ENCODE assay signal across 27 cellular contexts in the genomic region with DNA sequence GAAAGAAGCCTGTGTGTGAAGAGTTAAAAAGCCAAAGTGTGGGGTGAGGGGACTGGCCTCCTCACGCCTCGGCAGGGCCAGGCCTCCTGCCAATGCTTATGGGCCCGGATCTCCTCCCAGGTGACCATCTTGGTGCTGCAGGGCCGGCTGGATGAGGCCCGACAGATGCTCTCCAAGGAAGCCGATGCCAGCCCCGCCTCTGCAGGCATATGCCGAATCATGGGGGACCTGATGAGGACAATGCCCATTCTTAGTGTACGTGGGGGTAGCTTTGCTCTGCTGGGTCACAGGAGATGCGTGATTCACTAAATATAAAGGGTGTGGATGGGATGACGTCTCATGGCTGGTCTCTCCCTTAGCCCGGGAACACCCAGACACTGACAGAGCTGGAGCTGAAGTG.
"Had no signal": no experiment of that assay in that cellular context is flagged by ENCODE, and none has a peak within 500 bp of the region (broad histone marks: within the 10 kb centered on the region; RNA-seq: fewer than 3 reads in every experiment).

No MANE protein-coding gene starts in this region.

- H3K27ac ChIP-seq: colonic mucosa, esophagus muscularis mucosa, heart right ventricle, neural progenitor cell, parathyroid adenoma, right atrium auricular region, thoracic aorta, uterus had no signal

- H3K4me3 Mint-ChIP-seq: activated CD4-positive, alpha-beta memory T cell treated with anti-CD3 and anti-CD28 coated beads for 36 hours; activated CD4-positive, alpha-beta T cell treated with anti-CD3 and anti-CD28 coated beads, Interleukin-2, amount 10 ng/mL, durations not matched to agents 24 days and 14 days; activated T-cell treated with anti-CD3 and anti-CD28 coated beads, Interleukin-2, amount 50 U/mL, for 4 hours; central memory CD8-positive, alpha-beta T cell; memory B cell; natural killer cell; neural progenitor cell had no signal

- H3K27ac Mint-ChIP-seq: activated CD4-positive, alpha-beta memory T cell treated with anti-CD3 and anti-CD28 coated beads for 36 hours; activated CD4-positive, alpha-beta T cell treated with anti-CD3 and anti-CD28 coated beads, Interleukin-2, amount 10 ng/mL, durations not matched to agents 24 days and 14 days; activated T-helper 2 cell treated with anti-CD3 and anti-CD28 coated beads, Interferon-gamma antibody, Interleukin-2, Interleukin-4, amounts not matched to agents 10 μg/mL and 5 μg/mL and 100 μg/mL, durations not matched to agents 14 hours and 24 hours and 36 hours; memory B cell; natural killer cell; neural progenitor cell had no signal

- H3K27me3 ChIP-seq: colonic mucosa, dorsolateral prefrontal cortex, esophagus muscularis mucosa, heart right ventricle, neural progenitor cell, right atrium auricular region, uterus had no signal

- H3K4me1 ChIP-seq: colonic mucosa, neural progenitor cell, parathyroid adenoma, right atrium auricular region, uterus had no signal

- H3K4me2 ChIP-seq: neural progenitor cell had no signal

- H3K4me1 Mint-ChIP-seq: activated CD4-positive, alpha-beta T cell treated with anti-CD3 and anti-CD28 coated beads, Interleukin-2, amount 10 ng/mL, durations not matched to agents 24 days and 14 days; central memory CD8-positive, alpha-beta T cell; memory B cell; neural progenitor cell had no signal

- H3K9me3 Mint-ChIP-seq: activated CD4-positive, alpha-beta memory T cell treated with anti-CD3 and anti-CD28 coated beads for 36 hours; activated CD4-positive, alpha-beta T cell treated with anti-CD3 and anti-CD28 coated beads, Interleukin-2, amount 10 ng/mL, durations not matched to agents 24 days and 14 days; activated T-cell treated with anti-CD3 and anti-CD28 coated beads, Interleukin-2, amount 50 U/mL, for 4 hours; activated T-helper 2 cell treated with anti-CD3 and anti-CD28 coated beads, Interferon-gamma antibody, Interleukin-2, Interleukin-4, amounts not matched to agents 10 μg/mL and 5 μg/mL and 100 μg/mL, durations not matched to agents 14 hours and 24 hours and 36 hours; central memory CD8-positive, alpha-beta T cell; memory B cell; natural killer cell; neural progenitor cell had no signal

- H2AFZ ChIP-seq: neural progenitor cell, parathyroid adenoma had no signal

- DNase-seq: activated CD4-positive, alpha-beta memory T cell treated with anti-CD3 and anti-CD28 coated beads for 36 hours; activated CD4-positive, alpha-beta T cell treated with anti-CD3 and anti-CD28 coated beads, Interleukin-2, amount 10 ng/mL, durations not matched to agents 24 days and 14 days; activated CD4-positive, CD25-positive, alpha-beta regulatory T cell treated with anti-CD3 and anti-CD28 coated beads, Interleukin-2, amount 50 U/mL, for 72 hours; activated CD8-positive, alpha-beta memory T cell treated with anti-CD3 and anti-CD28 coated beads, Interleukin-2, amount 50 U/mL, for 48 hours; activated naive CD4-positive, alpha-beta T cell; activated T-cell treated with anti-CD3 and anti-CD28 coated beads, Interleukin-2, amount 50 U/mL, for 4 hours; colonic mucosa; foreskin melanocyte; heart right ventricle; natural killer cell; occipital lobe; stimulated activated CD4-positive, alpha-beta T cell treated with anti-CD3 and anti-CD28 coated beads, Interleukin-15, amount 100 ng/mL, for 24 hours; stimulated activated CD4-positive, alpha-beta T cell treated with anti-CD3 and anti-CD28 coated beads, Interleukin-2, amount 100 ng/mL, for 24 hours; stimulated activated naive CD4-positive, alpha-beta T cell treated with Interleukin-2 at 50 U/mL for 16 hours; T-helper 2 cell; trophoblast cell; uterus had no signal

- H3K36me3 Mint-ChIP-seq: natural killer cell had no signal

- FAIRE-seq: bronchial epithelial cell had no signal

- ATAC-seq: activated T-cell treated with anti-CD3 and anti-CD28 coated beads, Interleukin-2, amount 50 U/mL, for 4 hours; heart right ventricle; natural killer cell had no signal

- H3K9ac ChIP-seq: neural progenitor cell, parathyroid adenoma had no signal

- H3K4me3 ChIP-seq: colonic mucosa, dorsolateral prefrontal cortex, esophagus muscularis mucosa, heart right ventricle, neural progenitor cell, right atrium auricular region, thoracic aorta, uterus had no signal

- H3K36me3 ChIP-seq: neural progenitor cell, uterus had no signal

- H3K27me3 Mint-ChIP-seq: activated CD4-positive, alpha-beta memory T cell treated with anti-CD3 and anti-CD28 coated beads for 36 hours; activated CD4-positive, alpha-beta T cell treated with anti-CD3 and anti-CD28 coated beads, Interleukin-2, amount 10 ng/mL, durations not matched to agents 24 days and 14 days; central memory CD8-positive, alpha-beta T cell; memory B cell had no signal

- H3K9me3 ChIP-seq: colonic mucosa, esophagus muscularis mucosa, heart right ventricle, right atrium auricular region, thoracic aorta, uterus had no signal
